Comparison of ENCODE assay signal across 1 cellular context in genomic region chr19:4557186-4557970, GRCh38.
TF ChIP-seq lines count a peak whose summit lies in the region.

No MANE protein-coding gene starts in this region.

TF ChIP-seq in K562, 482 proteins besides CTCF, POLR2A, EP300 and RAD21 (continues in another document):
- TF ChIP-seq PATZ1 (CRISPR knock-in tag; IDR thresholded peaks at IDR 0.05; ENCODE audit: borderline replicate concordance) (no peak), CEBPZ (IDR thresholded peaks at IDR 0.05; ENCODE audit: borderline replicate concordance, low read depth, low read length) (no peak), ELF2 (CRISPR knock-in tag; IDR thresholded peaks at IDR 0.05) (peak; percentile 13; the same call in 1 of the 2 replicates), KLF13 (tag; IDR thresholded peaks at IDR 0.05; ENCODE audit: borderline replicate concordance, low read depth) (no peak), REST (CRISPR knock-in tag; IDR thresholded peaks at IDR 0.05; ENCODE audit: low read depth) (no peak), SNIP1 (IDR thresholded peaks at IDR 0.05; ENCODE audit: low read depth) (no peak), ZFX (CRISPR knock-in tag; IDR thresholded peaks at IDR 0.05) (no peak; the same call in 1 of the 2 replicates), FOXK1 (CRISPR knock-in tag; IDR thresholded peaks at IDR 0.05; ENCODE audit: borderline replicate concordance) (no peak), MAZ (CRISPR knock-in tag; conservative IDR thresholded peaks at IDR 0.05 in 1 of 2, IDR thresholded peaks at IDR 0.05 in 1 of 2) (peak in 1 of 2 experiments; percentile 1; a peak in 1 of 4 replicates), ZNF77 (CRISPR knock-in tag; IDR thresholded peaks at IDR 0.05) (no peak), ZNF347 (CRISPR knock-in tag; IDR thresholded peaks at IDR 0.05; ENCODE audit: low read depth) (no peak), ZNF263 (CRISPR knock-in tag; IDR thresholded peaks at IDR 0.05; ENCODE audit: borderline replicate concordance) (0 out of 2 replicates have a peak, but pooled peaks have one; percentile 45), TRIM28 (IDR thresholded peaks at IDR 0.05) (0 out of 2 replicates have a peak, but pooled peaks have one; percentile 30), ZNF217 (CRISPR knock-in tag; IDR thresholded peaks at IDR 0.05) (no peak), ESRRB (CRISPR knock-in tag; IDR thresholded peaks at IDR 0.05; ENCODE audit: borderline replicate concordance) (no peak), ZNF668 (CRISPR knock-in tag; IDR thresholded peaks at IDR 0.05) (no peak), CREBBP (IDR thresholded peaks at IDR 0.05; ENCODE audit: low read depth, low read length) (no peak), AFF1 (IDR thresholded peaks at IDR 0.05; ENCODE audit: low read depth in 1 of 2, partially characterized antibody in 2 of 2) (peak in 1 of 2 experiments; percentile 35), RUNX1 (IDR thresholded peaks at IDR 0.05; ENCODE audit: low read depth) (no peak), L3MBTL2 (IDR thresholded peaks at IDR 0.05) (peak; percentile 61; the same call in 1 of the 2 replicates), HNRNPK (IDR thresholded peaks at IDR 0.05; ENCODE audit: low read depth, low read length, poor library complexity, severe bottlenecking) (no peak), SMARCE1 (IDR thresholded peaks at IDR 0.05) (peak; percentile 21; the same call in 1 of the 2 replicates), ZNF12 (CRISPR knock-in tag; IDR thresholded peaks at IDR 0.05) (no peak), POLR2AphosphoS5 (IDR thresholded peaks at IDR 0.05; ENCODE audit: control insufficient read depth, insufficient read depth, low read depth, low read length) (no peak), ZNF696 (CRISPR knock-in tag; conservative IDR thresholded peaks at IDR 0.05) (no peak), ZNF318 (IDR thresholded peaks at IDR 0.05; ENCODE audit: borderline replicate concordance in 1 of 2, low read depth in 1 of 2) (0 out of 4 replicates have a peak, but pooled peaks of 1 of the 2 experiments have one; percentile 24), CHD1 (IDR thresholded peaks at IDR 0.05; ENCODE audit: low read length) (no peak), CREB3L1 (IDR thresholded peaks at IDR 0.05; ENCODE audit: borderline replicate concordance, low read depth) (no peak), ZKSCAN8 (CRISPR knock-in tag; IDR thresholded peaks at IDR 0.05) (no peak), BRD9 (IDR thresholded peaks at IDR 0.05; ENCODE audit: low read depth, partially characterized antibody) (no peak)
